In genomic region chr6:32761548-32761947, GRCh38 we compare ENCODE assay signal across 1 cellular context.
TF ChIP-seq lines count a peak whose summit lies in the region.

No MANE protein-coding gene starts in this region.

TF ChIP-seq in IMR-90, 13 proteins besides CTCF, POLR2A, EP300 and RAD21:
- no peak for TF ChIP-seq BHLHE40 (IDR thresholded peaks at IDR 0.05; ENCODE audit: low read depth, low read length)
- no peak for TF ChIP-seq MAFK (IDR thresholded peaks at IDR 0.05; ENCODE audit: low read depth, low read length)
